ENCODE assay signal across 5 cellular contexts in genomic region chr18:54555996-54556395, GRCh38. TPM values are rescaled to one million over a fixed set of nuclear protein-coding genes. Genes with fewer than 3 reads are reported as not detected.
"Had no signal": no experiment of that assay in that cellular context is flagged by ENCODE, and none has a peak within 500 bp of the region (broad histone marks: within the 10 kb centered on the region; RNA-seq: fewer than 3 reads in every experiment).

No MANE protein-coding gene starts in this region.

- H3K4me1 Mint-ChIP-seq: IgD-negative memory B cell had no signal

- H3K27ac Mint-ChIP-seq: GM23338, H9, IgD-negative memory B cell had no signal

- H3K27me3 Mint-ChIP-seq: IgD-negative memory B cell had no signal

- H3K9me3 Mint-ChIP-seq: IgD-negative memory B cell had no signal

- H3K4me3 Mint-ChIP-seq: GM23338, H9, IgD-negative memory B cell had no signal

- ATAC-seq: GM23338 had no signal

- DNase-seq: H9, HCEC 1CT had no signal

RNA-seq across cellular contexts. Expression of gene DYNAP, which starts 35.0 kb away (rescaled TPM):
- total RNA-seq: HT-29 had no signal
